In the genomic region with DNA sequence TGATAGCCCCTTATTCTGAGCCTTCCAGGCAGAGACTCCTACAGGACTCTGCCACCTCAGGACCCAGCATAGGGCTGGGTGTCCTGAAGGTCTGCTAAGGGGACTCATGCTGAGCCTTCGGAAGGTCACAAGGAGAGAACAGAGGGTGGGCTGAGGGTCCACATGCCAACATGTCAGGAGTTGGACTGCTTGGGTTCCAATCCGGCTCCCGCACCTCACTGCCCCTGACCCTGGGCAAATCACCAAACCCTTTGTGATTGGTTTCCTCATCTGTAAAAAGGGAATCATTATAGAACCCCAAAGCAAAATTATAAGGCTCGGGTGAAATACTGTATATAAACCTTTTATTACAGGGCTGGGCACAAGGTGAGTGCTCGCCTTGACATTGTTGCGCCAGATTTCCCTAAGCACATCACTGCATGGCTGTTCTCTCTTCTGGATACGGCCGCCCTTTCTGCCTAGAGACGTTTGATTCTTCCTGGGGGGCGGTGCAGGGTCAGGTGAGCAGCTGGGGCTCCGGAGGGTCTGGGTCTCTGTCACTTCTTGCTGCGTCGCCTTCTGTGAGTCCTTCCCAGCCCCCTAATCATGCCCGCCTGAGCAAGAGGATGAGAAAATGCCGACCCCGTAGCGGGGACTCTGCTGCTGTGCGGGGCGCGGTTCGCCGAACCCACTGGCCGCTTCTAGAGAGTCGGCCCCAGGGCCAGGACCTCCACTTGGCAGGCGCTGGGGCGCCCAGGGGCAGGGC, we compare ENCODE assay signal across 8 cellular contexts.
DNase-seq lines count a peak whose midpoint lies in the region; ATAC-seq and TF ChIP-seq lines count a peak whose summit lies in the region.

No MANE protein-coding gene starts in this region.

- no peak overlapping the region for H3K27ac Mint-ChIP-seq in CD4-positive, alpha-beta T cell
- peak overlapping the region; percentile 61 to 94 (median 82) for H3K27ac Mint-ChIP-seq in naive thymus-derived CD8-positive, alpha-beta T cell

- H3K27ac ChIP-seq in CD4-positive, alpha-beta T cell (ENCODE audit: low read depth, low read length): peak overlapping the region; percentile 11
- H3K27ac ChIP-seq in dorsolateral prefrontal cortex: peak overlapping the region in 45 of 59 donors; percentile 5 to 93 (median 77)

- no peak for TF ChIP-seq CTCF in CD4-positive, alpha-beta T cell (IDR thresholded peaks at IDR 0.05)
- TF ChIP-seq CTCF in NB4 (IDR thresholded peaks at IDR 0.05; ENCODE audit: low read depth, low read length) (no peak), dorsolateral prefrontal cortex (IDR thresholded peaks at IDR 0.05 in 54 of 56, conservative IDR thresholded peaks at IDR 0.05 in 2 of 56; ENCODE audit: low read depth in 1 of 56, partially characterized antibody in 56 of 56) (no peak)

- POLR2A ChIA-PET in CD4-positive, alpha-beta T cell (lab: Charles Lee): interaction anchor here (0.7 to 1.5 kb wide), 3 partner anchors 12 to 110 kb away, joined by 7 to 11 read pairs (median 10); partner anchors contain the start of gene SCAND1
- POLR2A ChIA-PET in naive thymus-derived CD8-positive, alpha-beta T cell (lab: Charles Lee): interaction anchor here (0.9 to 1.6 kb wide), 3 partner anchors 12 to 110 kb away, joined by 3 to 13 read pairs (median 7); no protein-coding TSS in a partner anchor

- H3K9me3 ChIP-seq in CD4-positive, alpha-beta T cell (ENCODE audit: control insufficient read depth, low read length): no peaks in the 10 kb centered on the region

- peak overlapping the region; percentile 90 for H3K4me3 Mint-ChIP-seq in CD4-positive, alpha-beta T cell
- H3K4me3 Mint-ChIP-seq in naive thymus-derived CD8-positive, alpha-beta T cell: peak overlapping the region; percentile 84 to 92 (median 87)

- peaks cover 5% of the 10 kb centered on the region for H3K4me1 Mint-ChIP-seq in CD4-positive, alpha-beta T cell (ENCODE audit: low read depth)
- peaks cover 0 to 5% (median 4%) of the 10 kb centered on the region in 4 donors for H3K4me1 Mint-ChIP-seq in naive thymus-derived CD8-positive, alpha-beta T cell

- H3K4me3 ChIP-seq in NB4 (ENCODE audit: low read depth, low read length): peak overlapping the region; percentile 42
- H3K4me3 ChIP-seq in dorsolateral prefrontal cortex: peak overlapping the region; percentile 34 to 92 (median 68)

- H3K27me3 Mint-ChIP-seq in CD4-positive, alpha-beta T cell: no peaks in the 10 kb centered on the region
- H3K27me3 Mint-ChIP-seq in naive thymus-derived CD8-positive, alpha-beta T cell: peaks cover 0 to 1% (median 0%) of the 10 kb centered on the region in 5 donors

- DNase-seq in CD4-positive, alpha-beta T cell: peak in 1 of 10 experiments; percentile 6
- no peak for DNase-seq in NB4 (ENCODE audit: low read depth)
- peak in 2 of 10 donors; percentile 8 to 12 for DNase-seq in dorsolateral prefrontal cortex
- DNase-seq in naive thymus-derived CD8-positive, alpha-beta T cell: no peak
- no peak for DNase-seq in COLO829 (ENCODE audit: low spot score)
- no peak for DNase-seq in NCI-H2107 treated with DMSO at 0.1 percent for 48 hours (lab: John Stamatoyannopoulos, UW; ENCODE audit: unreplicated experiment)

- CTCF ChIA-PET in CD4-positive, alpha-beta T cell (lab: Charles Lee): interaction anchor here (1.1 kb wide), 1 partner anchor 69 kb away, joined by 4 read pairs; no protein-coding TSS in a partner anchor

- no peaks in the 10 kb centered on the region for H3K36me3 Mint-ChIP-seq in CD4-positive, alpha-beta T cell (ENCODE audit: low read depth)
- H3K36me3 Mint-ChIP-seq in naive thymus-derived CD8-positive, alpha-beta T cell: no peaks in the 10 kb centered on the region

- no peak for TF ChIP-seq POLR2A in NB4 (IDR thresholded peaks at IDR 0.05; ENCODE audit: extremely low read depth, insufficient read length)

- intact Hi-C loops in CD4-positive, alpha-beta T cell (cut with DNase I, micrococcal nuclease): loop anchor here (1.0 to 10.0 kb wide), 5 partner anchors 13 to 1631 kb away; partner anchors contain the start of genes AAR2 (in 1 of the 2), CTNNBL1 (in 1 of the 2) and SCAND1 (in 1 of the 2)
- intact Hi-C loops in dorsolateral prefrontal cortex (cut with DNase I): loop anchor here in 1 of 2 donors (10.0 kb wide), 1 partner anchor 91 kb away; the partner anchor contains the start of gene EPB41L1

- no peaks in the 10 kb centered on the region for H3K9me3 Mint-ChIP-seq in CD4-positive, alpha-beta T cell
- H3K9me3 Mint-ChIP-seq in naive thymus-derived CD8-positive, alpha-beta T cell: peaks cover 0 to 3% (median 0%) of the 10 kb centered on the region in 9 donors

- H3K27me3 ChIP-seq in CD4-positive, alpha-beta T cell (ENCODE audit: control insufficient read depth, insufficient read depth, low read length): no peaks in the 10 kb centered on the region
- H3K27me3 ChIP-seq in dorsolateral prefrontal cortex: no peaks in the 10 kb centered on the region

- peak; percentile 1 for ATAC-seq in CD4-positive, alpha-beta T cell (ENCODE audit: poor library complexity)
- ATAC-seq in naive thymus-derived CD8-positive, alpha-beta T cell: no peak
- ATAC-seq in HG02884 (IDR thresholded peaks at IDR 0.05; ENCODE audit: unreplicated experiment): no peak
- ATAC-seq in HG02763 (IDR thresholded peaks at IDR 0.05; ENCODE audit: unreplicated experiment): no peak
